In genomic region chr10:92123031-92123450, GRCh38 we compare ENCODE assay signal across 1 cellular context.
TF ChIP-seq lines count a peak whose summit lies in the region.

No MANE protein-coding gene starts in this region.

TF ChIP-seq in GM23338, 12 proteins besides CTCF, POLR2A, EP300 and RAD21 (continued from another document):
- no peak for TF ChIP-seq CREB1 (CRISPR knock-in tag; IDR thresholded peaks at IDR 0.05; ENCODE audit: low read depth)
- no peak for TF ChIP-seq ZNF331 (CRISPR knock-in tag; IDR thresholded peaks at IDR 0.05; ENCODE audit: low read depth)
- TF ChIP-seq JUNB (IDR thresholded peaks at IDR 0.05; ENCODE audit: unreplicated experiment), result no peak
- TF ChIP-seq POLR2AphosphoS5 (IDR thresholded peaks at IDR 0.05; ENCODE audit: low read depth), result no peak
- TF ChIP-seq, protein P1, sequence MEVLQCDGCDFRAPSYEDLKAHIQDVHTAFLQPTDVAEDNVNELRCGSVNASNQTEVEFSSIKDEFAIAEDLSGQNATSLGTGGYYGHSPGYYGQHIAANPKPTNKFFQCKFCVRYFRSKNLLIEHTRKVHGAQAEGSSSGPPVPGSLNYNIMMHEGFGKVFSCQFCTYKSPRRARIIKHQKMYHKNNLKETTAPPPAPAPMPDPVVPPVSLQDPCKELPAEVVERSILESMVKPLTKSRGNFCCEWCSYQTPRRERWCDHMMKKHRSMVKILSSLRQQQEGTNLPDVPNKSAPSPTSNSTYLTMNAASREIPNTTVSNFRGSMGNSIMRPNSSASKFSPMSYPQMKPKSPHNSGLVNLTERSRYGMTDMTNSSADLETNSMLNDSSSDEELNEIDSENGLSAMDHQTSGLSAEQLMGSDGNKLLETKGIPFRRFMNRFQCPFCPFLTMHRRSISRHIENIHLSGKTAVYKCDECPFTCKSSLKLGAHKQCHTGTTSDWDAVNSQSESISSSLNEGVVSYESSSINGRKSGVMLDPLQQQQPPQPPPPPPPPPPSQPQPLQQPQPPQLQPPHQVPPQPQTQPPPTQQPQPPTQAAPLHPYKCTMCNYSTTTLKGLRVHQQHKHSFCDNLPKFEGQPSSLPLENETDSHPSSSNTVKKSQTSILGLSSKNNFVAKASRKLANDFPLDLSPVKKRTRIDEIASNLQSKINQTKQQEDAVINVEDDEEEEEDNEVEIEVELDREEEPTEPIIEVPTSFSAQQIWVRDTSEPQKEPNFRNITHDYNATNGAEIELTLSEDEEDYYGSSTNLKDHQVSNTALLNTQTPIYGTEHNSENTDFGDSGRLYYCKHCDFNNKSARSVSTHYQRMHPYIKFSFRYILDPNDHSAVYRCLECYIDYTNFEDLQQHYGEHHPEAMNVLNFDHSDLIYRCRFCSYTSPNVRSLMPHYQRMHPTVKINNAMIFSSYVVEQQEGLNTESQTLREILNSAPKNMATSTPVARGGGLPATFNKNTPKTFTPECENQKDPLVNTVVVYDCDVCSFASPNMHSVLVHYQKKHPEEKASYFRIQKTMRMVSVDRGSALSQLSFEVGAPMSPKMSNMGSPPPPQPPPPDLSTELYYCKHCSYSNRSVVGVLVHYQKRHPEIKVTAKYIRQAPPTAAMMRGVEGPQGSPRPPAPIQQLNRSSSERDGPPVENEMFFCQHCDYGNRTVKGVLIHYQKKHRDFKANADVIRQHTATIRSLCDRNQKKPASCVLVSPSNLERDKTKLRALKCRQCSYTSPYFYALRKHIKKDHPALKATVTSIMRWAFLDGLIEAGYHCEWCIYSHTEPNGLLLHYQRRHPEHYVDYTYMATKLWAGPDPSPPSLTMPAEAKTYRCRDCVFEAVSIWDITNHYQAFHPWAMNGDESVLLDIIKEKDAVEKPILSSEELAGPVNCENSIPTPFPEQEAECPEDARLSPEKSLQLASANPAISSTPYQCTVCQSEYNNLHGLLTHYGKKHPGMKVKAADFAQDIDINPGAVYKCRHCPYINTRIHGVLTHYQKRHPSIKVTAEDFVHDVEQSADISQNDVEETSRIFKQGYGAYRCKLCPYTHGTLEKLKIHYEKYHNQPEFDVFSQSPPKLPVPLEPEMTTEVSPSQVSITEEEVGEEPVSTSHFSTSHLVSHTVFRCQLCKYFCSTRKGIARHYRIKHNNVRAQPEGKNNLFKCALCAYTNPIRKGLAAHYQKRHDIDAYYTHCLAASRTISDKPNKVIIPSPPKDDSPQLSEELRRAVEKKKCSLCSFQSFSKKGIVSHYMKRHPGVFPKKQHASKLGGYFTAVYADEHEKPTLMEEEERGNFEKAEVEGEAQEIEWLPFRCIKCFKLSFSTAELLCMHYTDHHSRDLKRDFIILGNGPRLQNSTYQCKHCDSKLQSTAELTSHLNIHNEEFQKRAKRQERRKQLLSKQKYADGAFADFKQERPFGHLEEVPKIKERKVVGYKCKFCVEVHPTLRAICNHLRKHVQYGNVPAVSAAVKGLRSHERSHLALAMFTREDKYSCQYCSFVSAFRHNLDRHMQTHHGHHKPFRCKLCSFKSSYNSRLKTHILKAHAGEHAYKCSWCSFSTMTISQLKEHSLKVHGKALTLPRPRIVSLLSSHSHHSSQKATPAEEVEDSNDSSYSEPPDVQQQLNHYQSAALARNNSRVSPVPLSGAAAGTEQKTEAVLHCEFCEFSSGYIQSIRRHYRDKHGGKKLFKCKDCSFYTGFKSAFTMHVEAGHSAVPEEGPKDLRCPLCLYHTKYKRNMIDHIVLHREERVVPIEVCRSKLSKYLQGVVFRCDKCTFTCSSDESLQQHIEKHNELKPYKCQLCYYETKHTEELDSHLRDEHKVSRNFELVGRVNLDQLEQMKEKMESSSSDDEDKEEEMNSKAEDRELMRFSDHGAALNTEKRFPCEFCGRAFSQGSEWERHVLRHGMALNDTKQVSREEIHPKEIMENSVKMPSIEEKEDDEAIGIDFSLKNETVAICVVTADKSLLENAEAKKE (CRISPR knock-in tag; IDR thresholded peaks at IDR 0.05), result no peak
- no peak for TF ChIP-seq STAT1 (IDR thresholded peaks at IDR 0.05; ENCODE audit: unreplicated experiment)
